8 cellular contexts compared by ENCODE assay signal in the genomic region with DNA sequence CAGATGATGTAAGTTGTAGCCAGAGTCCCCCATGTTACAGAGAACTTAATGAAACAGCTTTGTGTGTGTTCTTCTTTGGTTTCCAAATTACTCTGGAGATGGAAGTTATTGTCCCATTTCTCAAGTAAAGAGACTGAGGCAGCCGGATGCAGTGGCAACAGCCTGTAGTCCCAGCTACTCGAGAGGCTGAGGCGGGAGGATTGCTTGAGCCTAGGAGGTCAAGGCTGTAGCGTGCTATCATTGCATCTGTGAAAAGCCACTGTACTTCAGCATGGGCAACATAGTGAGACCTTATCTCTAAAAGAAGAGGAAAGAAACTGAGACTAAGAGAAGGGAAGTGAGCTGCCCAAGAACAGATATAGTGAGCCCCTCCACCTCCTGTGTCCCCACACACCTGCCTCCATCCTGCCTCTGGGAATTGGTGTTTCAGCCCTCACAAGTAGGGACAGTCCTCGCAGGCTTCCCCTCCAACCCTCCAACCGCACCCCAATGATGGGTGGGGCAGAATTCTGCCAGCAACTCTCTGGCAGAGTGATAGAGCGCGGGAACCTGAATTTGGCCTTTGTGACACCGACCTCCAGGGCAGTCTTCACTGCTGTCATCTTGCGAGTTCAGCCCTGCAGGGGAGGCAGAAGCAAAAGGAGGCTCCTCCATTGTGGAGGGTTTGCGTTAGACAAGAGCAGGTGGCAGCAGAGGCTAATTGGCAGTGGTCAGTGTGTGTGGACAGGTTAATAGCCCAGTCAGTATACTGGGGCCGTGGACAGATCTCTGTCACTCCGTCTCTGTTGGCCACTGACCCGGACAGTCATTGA. TPM values are rescaled to one million over a fixed set of nuclear protein-coding genes. Genes with fewer than 3 reads are reported as not detected.
DNase-seq lines count a peak whose midpoint lies in the region; ATAC-seq and TF ChIP-seq lines count a peak whose summit lies in the region.

No MANE protein-coding gene starts in this region.

- TF ChIP-seq CTCF in GM12865 (IDR thresholded peaks at IDR 0.05; ENCODE audit: insufficient read depth, low read depth, low read length, missing control alignments) (no peak), PC-3 (conservative IDR thresholded peaks at IDR 0.05; ENCODE audit: low read depth, low read length) (no peak), endothelial cell (IDR thresholded peaks at IDR 0.05; ENCODE audit: unreplicated experiment) (no peak), psoas muscle (IDR thresholded peaks at IDR 0.05) (no peak)

- peaks cover 19% of the 10 kb centered on the region for H4K20me1 ChIP-seq in PC-3 (ENCODE audit: low read length)

- H2AFZ ChIP-seq in PC-3 (ENCODE audit: low read length), result no peak overlapping the region

- ATAC-seq in PC-3 (no peak), psoas muscle (no peak), GM18505 (IDR thresholded peaks at IDR 0.05; ENCODE audit: unreplicated experiment) (no peak), HG02642 (IDR thresholded peaks at IDR 0.05; ENCODE audit: poor library complexity, unreplicated experiment) (no peak)

- intact Hi-C loops in PC-3 (cut with micrococcal nuclease) (loop anchor here (2.0 kb wide), 1 partner anchor 15 kb away; a partner anchor contains a TSS), psoas muscle (cut with DNase I) (loop anchor here (2.0 kb wide), 1 partner anchor 21 kb away; no protein-coding TSS in a partner anchor)

- H3K4me1 Mint-ChIP-seq in endothelial cell (ENCODE audit: unreplicated experiment), result peaks cover 14% of the 10 kb centered on the region

- H3K27me3 Mint-ChIP-seq in endothelial cell (ENCODE audit: unreplicated experiment), result peaks cover 11% of the 10 kb centered on the region

- H3K4me3 ChIP-seq in GM12865 (ENCODE audit: low read depth, low read length), result peak overlapping the region; percentile 90
- H3K4me3 ChIP-seq in PC-3 (ENCODE audit: low read length), result peak overlapping the region; percentile 88
- H3K4me3 ChIP-seq in psoas muscle, result peak overlapping the region; percentile 71

- peak overlapping the region; percentile 55; the same call in 1 of the 2 replicates for H3K9ac ChIP-seq in PC-3 (ENCODE audit: low read length)

- H3K9me3 ChIP-seq in PC-3 (ENCODE audit: low read length) (no peaks in the 10 kb centered on the region), psoas muscle (no peaks in the 10 kb centered on the region)

- H3K4me1 ChIP-seq in PC-3 (ENCODE audit: insufficient read depth, low read length) (peaks cover 26% of the 10 kb centered on the region), psoas muscle (peaks cover 33% of the 10 kb centered on the region)

- H3F3A ChIP-seq in PC-3 (ENCODE audit: low read length, unreplicated experiment), result no peaks in the 10 kb centered on the region

- CTCF ChIA-PET in PC-3 (lab: Charles Lee), result interaction anchor here (0.8 to 1.5 kb wide), 2 partner anchors 21 to 121 kb away, joined by 3 to 6 read pairs; no protein-coding TSS in a partner anchor

- POLR2A ChIA-PET in PC-3 (lab: Charles Lee; ENCODE audit: unreplicated experiment), result interaction anchor here (0.6 to 1.4 kb wide), 2 partner anchors 17 to 26 kb away, joined by 3 to 4 read pairs; a partner anchor contains a TSS

- H3K27me3 ChIP-seq in PC-3 (ENCODE audit: low read length) (no peaks in the 10 kb centered on the region), psoas muscle (ENCODE audit: insufficient read depth in 3 of 3, low read length in 2 of 3) (no peaks in the 10 kb centered on the region)

- BruUV-seq in PC-3 (replicated peaks; lab: Mats Ljungman, UMichigan), result no TSS peak

- H3K27ac ChIP-seq in PC-3 (ENCODE audit: low read length), result no peak overlapping the region
- peak overlapping the region; percentile 78 for H3K27ac ChIP-seq in psoas muscle

- no peak for TF ChIP-seq POLR2A in GM18505 (IDR thresholded peaks at IDR 0.05; ENCODE audit: borderline replicate concordance, extremely low read depth, insufficient read depth, insufficient read length)

- peak overlapping the region; percentile 90 for H3K4me3 Mint-ChIP-seq in endothelial cell (ENCODE audit: unreplicated experiment)

- H3K36me3 ChIP-seq in PC-3 (ENCODE audit: low read depth, low read length) (no peaks in the 10 kb centered on the region), psoas muscle (ENCODE audit: insufficient read depth in 1 of 2, low read depth in 1 of 2) (no peaks in the 10 kb centered on the region)

- WGBS in psoas muscle, 3 donors, result 65 to 71% (median 67%) methylated on average over 14 of the region's 14 CpGs

- H3K27ac Mint-ChIP-seq in endothelial cell (ENCODE audit: unreplicated experiment), result no peak overlapping the region

- H3K79me2 ChIP-seq in PC-3 (ENCODE audit: low read length), result peaks cover 54% of the 10 kb centered on the region

- H3K4me2 ChIP-seq in PC-3 (ENCODE audit: low read length), result peak overlapping the region; percentile 94

- no peaks in the 10 kb centered on the region for H3K9me2 ChIP-seq in PC-3 (replicated peaks; ENCODE audit: low read length)

- no peaks in the 10 kb centered on the region for H3K9me3 Mint-ChIP-seq in endothelial cell (ENCODE audit: unreplicated experiment)

- DNase-seq in GM12865 (ENCODE audit: low read depth) (no peak), PC-3 (no peak), endothelial cell (ENCODE audit: low spot score) (no peak), psoas muscle (no peak), COR-L47 (lab: John Stamatoyannopoulos, UW) (no peak), A172 (ENCODE audit: low spot score) (no peak)

- H3K36me3 Mint-ChIP-seq in endothelial cell (ENCODE audit: low read depth, unreplicated experiment), result no peaks in the 10 kb centered on the region

RNA-seq across cellular contexts. Expression of a gene that starts 1.6 kb away (rescaled TPM):
- 36.9 and 51.3 TPM in 2 replicates for total RNA-seq in PC-3 (2014; rRNA removed)
- total RNA-seq in endothelial cell (ENCODE audit: unreplicated experiment), result 13.4 TPM
- 10 to 100 TPM in 3 of 4 donors, 1 to 10 TPM in 1; 9.0 to 13.0 (median 12.3) TPM for total RNA-seq in psoas muscle
- 10 to 100 TPM in 2 of 3 donors, 1 to 10 TPM in 1; 9.8 to 37.9 (median 24.4) TPM for polyA plus RNA-seq in psoas muscle
- total RNA-seq in A172 (2014; rRNA removed; shearing (Covaris generic)), result 10.8 and 11.7 TPM in 2 replicates

RNA-seq across cellular contexts. Expression of a gene that starts 15.3 kb away (rescaled TPM):
- total RNA-seq in PC-3 (2014; rRNA removed) (1,612 and 2,325 TPM in 2 replicates), endothelial cell (ENCODE audit: unreplicated experiment) (18.6 TPM), psoas muscle (1,000 to 10,000 TPM in 1 of 4 donors, 100 to 1,000 TPM in 3; 434 to 1,013 (median 908) TPM)
- polyA plus RNA-seq in psoas muscle, result 1,000 to 10,000 TPM in 2 of 3 donors, 100 to 1,000 TPM in 1; 717 to 1,817 (median 1,077) TPM
- total RNA-seq in A172 (2014; rRNA removed; shearing (Covaris generic)), result 3,374 and 3,537 TPM in 2 replicates

RNA-seq across cellular contexts. Expression of a gene that starts 20.6 kb away (rescaled TPM):
- total RNA-seq in PC-3 (2014; rRNA removed), result 18.0 and 23.2 TPM in 2 replicates
- total RNA-seq in endothelial cell (ENCODE audit: unreplicated experiment), result 11.6 TPM
- total RNA-seq in psoas muscle, result 1 to 10 TPM; 1.4 to 2.4 (median 1.9) TPM
- under 1 TPM; 0.20 to 0.64 (median 0.34) TPM for polyA plus RNA-seq in psoas muscle
- 0.07 TPM in 1 of 2 replicates, not detected in the other for total RNA-seq in A172 (2014; rRNA removed; shearing (Covaris generic))

RNA-seq across cellular contexts. Expression of a gene that starts 26.0 kb away (rescaled TPM):
- total RNA-seq in PC-3 (2014; rRNA removed), result 32.9 and 45.4 TPM in 2 replicates
- total RNA-seq in endothelial cell (ENCODE audit: unreplicated experiment), result 15.7 TPM
- 10 to 100 TPM; 11.9 to 15.4 (median 12.3) TPM for total RNA-seq in psoas muscle
- polyA plus RNA-seq in psoas muscle, result 10 to 100 TPM; 21.0 to 43.4 (median 22.0) TPM
- total RNA-seq in A172 (2014; rRNA removed; shearing (Covaris generic)), result 24.2 and 56.1 TPM in 2 replicates

RNA-seq across cellular contexts. Expression of a gene that starts 36.7 kb away (rescaled TPM):
- total RNA-seq in PC-3 (2014; rRNA removed) (64.5 and 74.8 TPM in 2 replicates), endothelial cell (ENCODE audit: unreplicated experiment) (110 TPM), psoas muscle (10 to 100 TPM; 22.1 to 34.6 (median 24.5) TPM)
- 10 to 100 TPM; 19.1 to 42.7 (median 24.7) TPM for polyA plus RNA-seq in psoas muscle
- total RNA-seq in A172 (2014; rRNA removed; shearing (Covaris generic)), result 41.4 and 43.4 TPM in 2 replicates

Comparison
In these comparisons a context has a peak if more than half of its experiments do, and no peak if none do; other contexts are left out.
1. RNA of a gene that starts 15.3 kb away (total RNA-seq): 3,374 to 3,537 TPM in A172, 1,612 to 2,325 TPM in PC-3 and 434 to 1,013 TPM in psoas muscle; 18.6 TPM in endothelial cell (single experiment); every median in the first group is over 10 times any median in the second.
2. Peak in every context shown above with its lines, with median percentiles within 50 percentile points of each other: H3K4me3 ChIP-seq.